11 cellular contexts compared by ENCODE assay signal in genomic region chr6:144155529-144155928, GRCh38. TPM values are rescaled to one million over a fixed set of nuclear protein-coding genes. Genes with fewer than 3 reads are reported as not detected.
DNase-seq lines count a peak whose midpoint lies in the region; ATAC-seq and TF ChIP-seq lines count a peak whose summit lies in the region.
"Had no signal": no experiment of that assay in that cellular context is flagged by ENCODE, and none has a peak within 500 bp of the region (broad histone marks: within the 10 kb centered on the region; RNA-seq: fewer than 3 reads in every experiment).

No MANE protein-coding gene starts in this region.

- intact Hi-C loops in mammary epithelial cell (cut with micrococcal nuclease) = no loop called here

- H2AFZ ChIP-seq in mammary epithelial cell (ENCODE audit: low read depth, low read length) (no peak overlapping the region), trophoblast cell (ENCODE audit: insufficient read depth, low read length, poor library complexity) (no peak overlapping the region)

- no peak overlapping the region for H3K18ac ChIP-seq in trophoblast cell (ENCODE audit: low read length)

- H3K4me3 Mint-ChIP-seq in mesothelial cell of epicardium = no peak overlapping the region

- peaks cover 19% of the 10 kb centered on the region for H3K27me3 Mint-ChIP-seq in mesothelial cell of epicardium (ENCODE audit: low read depth)

- H3K27me3 ChIP-seq in BE2C (peaks cover 20% of the 10 kb centered on the region), mammary epithelial cell (ENCODE audit: insufficient read depth, low read length) (no peaks in the 10 kb centered on the region), trophoblast cell (ENCODE audit: insufficient read depth, low read length) (peaks cover 6% of the 10 kb centered on the region)
- H3K27me3 ChIP-seq: SJCRH30 had no signal

- in situ Hi-C loops in mammary epithelial cell (cut with MboI; ENCODE audit: low sequenced_read_pairs in 2 of 2) = no loop called here

- no peak overlapping the region for H3K4ac ChIP-seq in trophoblast cell (ENCODE audit: low read depth, low read length)

- DNase-seq in mesothelial cell of epicardium (ENCODE audit: low spot score in 2 of 2, unreplicated experiment in 2 of 2) = no peak
- DNase-seq in BE2C = no peak
- no peak for DNase-seq in mammary epithelial cell
- no peak for DNase-seq in trophoblast cell
- DNase-seq: NCI-H2081 treated with DMSO at 0.1 percent for 48 hours, SJCRH30 had no signal

- no peak overlapping the region for H2BK5ac ChIP-seq in trophoblast cell (ENCODE audit: low read depth, low read length, poor library complexity)

- H3K79me2 ChIP-seq in mammary epithelial cell (ENCODE audit: insufficient read depth, low read length) = no peaks in the 10 kb centered on the region
- no peaks in the 10 kb centered on the region for H3K79me2 ChIP-seq in trophoblast cell (ENCODE audit: control insufficient read depth, insufficient read depth, low read length, poor library complexity)

- H3K9me3 ChIP-seq in BE2C (no peaks in the 10 kb centered on the region), mammary epithelial cell (replicated peaks; ENCODE audit: insufficient read depth, low read length) (no peaks in the 10 kb centered on the region), trophoblast cell (ENCODE audit: insufficient read depth, low read depth, low read length) (no peaks in the 10 kb centered on the region)
- H3K9me3 ChIP-seq: gastroesophageal sphincter, SJCRH30 had no signal

- peaks cover 62% of the 10 kb centered on the region for H3K4me1 Mint-ChIP-seq in mesothelial cell of epicardium

- H2BK12ac ChIP-seq in trophoblast cell (ENCODE audit: low read length) = no peak overlapping the region

- 100% methylated on average over 2 of the region's 2 CpGs for WGBS in mammary epithelial cell (ENCODE audit: low coverage, missing lambda C conversion rate)
- no CpG with 5 or more reads among the region's 2 CpGs for WGBS in trophoblast cell (ENCODE audit: extremely low coverage, insufficient coverage, insufficient read length)

- no peak overlapping the region for H3K4me2 ChIP-seq in mammary epithelial cell (ENCODE audit: insufficient read depth, low read depth, low read length)
- H3K4me2 ChIP-seq in trophoblast cell (ENCODE audit: low read length) = no peak overlapping the region
- H3K4me2 ChIP-seq: smooth muscle cell had no signal

- CTCF ChIA-PET in mammary epithelial cell (lab: Charles Lee; ENCODE audit: low non-redundant PET) = no interaction called here

- no peak overlapping the region for H3K23ac ChIP-seq in trophoblast cell (ENCODE audit: low read length)

- no peak overlapping the region for H4K91ac ChIP-seq in trophoblast cell (ENCODE audit: low read depth, low read length)

- H3K9ac ChIP-seq in mammary epithelial cell (ENCODE audit: insufficient read depth, low read length) = no peak overlapping the region
- H3K9ac ChIP-seq in trophoblast cell (ENCODE audit: low read length) = no peak overlapping the region

- H2BK120ac ChIP-seq in trophoblast cell (ENCODE audit: insufficient read depth, low read length, poor library complexity) = no peak overlapping the region

- no peak overlapping the region for H2AK5ac ChIP-seq in trophoblast cell (ENCODE audit: low read length)

- peak; percentile 77 for ATAC-seq in GM18870 (IDR thresholded peaks at IDR 0.05; ENCODE audit: unreplicated experiment)
- peak; percentile 40 for ATAC-seq in GM21526 (IDR thresholded peaks at IDR 0.05; ENCODE audit: low FRiP score, unreplicated experiment)
- ATAC-seq in HG03139 (IDR thresholded peaks at IDR 0.05; ENCODE audit: unreplicated experiment) = peak; percentile 51
- ATAC-seq: gastroesophageal sphincter had no signal

- dilution Hi-C loops in mammary epithelial cell (cut with HindIII; ENCODE audit: low sequenced_read_pairs) = loop anchor here (5.0 kb wide), 1 partner anchor 72 kb away; no protein-coding TSS in a partner anchor

- H4K8ac ChIP-seq in trophoblast cell (ENCODE audit: low read depth, low read length) = no peak overlapping the region

- H3K27ac Mint-ChIP-seq in mesothelial cell of epicardium = peak overlapping the region; percentile 77

- no peaks in the 10 kb centered on the region for H3K36me3 ChIP-seq in BE2C
- no peaks in the 10 kb centered on the region for H3K36me3 ChIP-seq in mammary epithelial cell (ENCODE audit: insufficient read depth, low read length)
- no peaks in the 10 kb centered on the region for H3K36me3 ChIP-seq in trophoblast cell (ENCODE audit: control insufficient read depth in 1 of 2, insufficient read depth in 2 of 2, low read length in 2 of 2)
- H3K36me3 ChIP-seq: gastroesophageal sphincter had no signal

- H3K4me1 ChIP-seq in BE2C (no peaks in the 10 kb centered on the region), mammary epithelial cell (ENCODE audit: insufficient read depth, low read length) (peaks cover 15% of the 10 kb centered on the region), trophoblast cell (ENCODE audit: control insufficient read depth in 1 of 2, insufficient read depth in 2 of 2, low read length in 2 of 2) (peaks cover 3 to 8% of the 10 kb centered on the region in 2 experiments)

- no peak overlapping the region for H3K14ac ChIP-seq in trophoblast cell (ENCODE audit: low read length)

- H3K9me3 Mint-ChIP-seq in mesothelial cell of epicardium = no peaks in the 10 kb centered on the region

- no peak overlapping the region for H4K12ac ChIP-seq in trophoblast cell (ENCODE audit: low read depth, low read length)

- peaks cover 2% of the 10 kb centered on the region for H3K79me1 ChIP-seq in trophoblast cell (ENCODE audit: low read length)

- BruUV-seq in mammary epithelial cell (replicated peaks; lab: Mats Ljungman, UMichigan) = no TSS peak

- no peaks in the 10 kb centered on the region for H3K36me3 Mint-ChIP-seq in mesothelial cell of epicardium

- no peak overlapping the region for H3K4me3 ChIP-seq in BE2C (ENCODE audit: low read depth, low read length)
- H3K4me3 ChIP-seq in mammary epithelial cell (replicated peaks in 1 of 3; ENCODE audit: insufficient read depth in 1 of 3, low read depth in 2 of 3, low read length in 3 of 3) = no peak overlapping the region
- H3K4me3 ChIP-seq in trophoblast cell (ENCODE audit: low read depth, low read length) = no peak overlapping the region
- H3K4me3 ChIP-seq: gastroesophageal sphincter, SJCRH30, smooth muscle cell had no signal

- TF ChIP-seq CTCF in mesothelial cell of epicardium (IDR thresholded peaks at IDR 0.05; ENCODE audit: unreplicated experiment) (no peak), BE2C (IDR thresholded peaks at IDR 0.05; ENCODE audit: low read depth, low read length) (no peak), mammary epithelial cell (conservative IDR thresholded peaks at IDR 0.05 in 1 of 2, IDR thresholded peaks at IDR 0.05 in 1 of 2; ENCODE audit: extremely low read depth in 1 of 2, insufficient read depth in 1 of 2, low read depth in 1 of 2, low read length in 2 of 2) (no peak)

- no peaks in the 10 kb centered on the region for H4K20me1 ChIP-seq in mammary epithelial cell (ENCODE audit: insufficient read depth, low read length)

- H3K27ac ChIP-seq in mammary epithelial cell (ENCODE audit: insufficient read depth, low read depth, low read length) = no peak overlapping the region
- H3K27ac ChIP-seq in trophoblast cell (ENCODE audit: low read depth, low read length) = no peak overlapping the region
- H3K27ac ChIP-seq: gastroesophageal sphincter, SJCRH30 had no signal

RNA-seq across cellular contexts. Expression of gene STX11, which starts 5.2 kb away (rescaled TPM):
- total RNA-seq in mesothelial cell of epicardium (4.5 to 4.9 TPM (median 4.6 TPM) in 3 replicates), mammary epithelial cell (1 to 10 TPM in 1 of 2 donors, under 1 TPM in 1; 0.71 to 1.2 TPM)
- not detected for polyA plus RNA-seq in BE2C (2012; ENCODE audit: insufficient read depth, insufficient read length, low read depth)
- 1.0 TPM for polyA plus RNA-seq in mammary epithelial cell
- polyA minus RNA-seq in mammary epithelial cell = not detected
- 1.7 and 2.3 TPM in 2 replicates for polyA plus RNA-seq in trophoblast cell (2013)
